ENCODE assay signal across 24 cellular contexts in genomic region chr5:51148437-51148836, GRCh38.
"Had no signal": no experiment of that assay in that cellular context is flagged by ENCODE, and none has a peak within 500 bp of the region (broad histone marks: within the 10 kb centered on the region; RNA-seq: fewer than 3 reads in every experiment).

No MANE protein-coding gene starts in this region.

- H3K27me3 Mint-ChIP-seq: dendritic cell treated with granulocyte-macrophage colony-stimulating factor and Interleukin-4, amounts not matched to agents 40 ng/mL and 50 ng/mL, for 4 days; naive B cell; natural killer cell treated with Interleukin-12 subunit alpha and Interleukin-12 subunit beta and Interleukin-15 and Interleukin-18, amount 100 ng/mL, for 72 hours; type B pancreatic cell had no signal

- DNase-seq: colonic mucosa; effector CD8-positive, alpha-beta T cell; endodermal cell; foreskin fibroblast; gastrocnemius medialis; head of caudate nucleus; mesenchymal stem cell; mucosa of descending colon; naive B cell; pancreas; stimulated activated CD4-positive, alpha-beta T cell treated with anti-CD3 and anti-CD28 coated beads, Interleukin-12 subunit alpha, Interleukin-12 subunit beta, amount 100 ng/mL, for 4 hours; stimulated activated CD4-positive, alpha-beta T cell treated with anti-CD3 and anti-CD28 coated beads, Interleukin-2, amount 100 ng/mL, for 24 hours; stimulated activated CD4-positive, alpha-beta T cell treated with anti-CD3 and anti-CD28 coated beads, Interleukin-4, amount 100 ng/mL, for 24 hours; stimulated activated naive CD4-positive, alpha-beta T cell treated with Interleukin-2 at 50 U/mL for 16 hours; stomach; tibial artery had no signal

- H3K36me3 Mint-ChIP-seq: naive B cell; stimulated activated effector memory CD8-positive, alpha-beta T cell treated with anti-CD3 and anti-CD28 coated beads, Interleukin-12 subunit alpha, Interleukin-12 subunit beta, amount 100 ng/mL, for 72 hours; type B pancreatic cell had no signal

- H3K4me1 Mint-ChIP-seq: mesothelial cell of epicardium; naive B cell; neural crest cell; stimulated activated effector memory CD8-positive, alpha-beta T cell treated with anti-CD3 and anti-CD28 coated beads, Interleukin-12 subunit alpha, Interleukin-12 subunit beta, amount 100 ng/mL, for 72 hours had no signal

- H3K4me3 Mint-ChIP-seq: dendritic cell treated with granulocyte-macrophage colony-stimulating factor and Interleukin-4, amounts not matched to agents 40 ng/mL and 50 ng/mL, for 4 days; endodermal cell; mesothelial cell of epicardium; naive B cell; natural killer cell treated with Interleukin-12 subunit alpha and Interleukin-12 subunit beta and Interleukin-15 and Interleukin-18, amount 100 ng/mL, for 72 hours; neural crest cell; stimulated activated effector memory CD8-positive, alpha-beta T cell treated with anti-CD3 and anti-CD28 coated beads, Interleukin-12 subunit alpha, Interleukin-12 subunit beta, amount 100 ng/mL, for 72 hours; type B pancreatic cell had no signal

- ATAC-seq: esophagus mucosa; gastrocnemius medialis; mucosa of descending colon; natural killer cell treated with Interleukin-12 subunit alpha and Interleukin-12 subunit beta and Interleukin-15 and Interleukin-18, amount 100 ng/mL, for 72 hours; pancreas; sciatic nerve; stimulated activated effector memory CD8-positive, alpha-beta T cell treated with anti-CD3 and anti-CD28 coated beads, Interleukin-12 subunit alpha, Interleukin-12 subunit beta, amount 100 ng/mL, for 72 hours had no signal

- H3K9me3 Mint-ChIP-seq: type B pancreatic cell had no signal

- H3K27ac Mint-ChIP-seq: dendritic cell treated with granulocyte-macrophage colony-stimulating factor and Interleukin-4, amounts not matched to agents 40 ng/mL and 50 ng/mL, for 4 days; endodermal cell; mesothelial cell of epicardium; naive B cell; natural killer cell treated with Interleukin-12 subunit alpha and Interleukin-12 subunit beta and Interleukin-15 and Interleukin-18, amount 100 ng/mL, for 72 hours; stimulated activated effector memory CD8-positive, alpha-beta T cell treated with anti-CD3 and anti-CD28 coated beads, Interleukin-12 subunit alpha, Interleukin-12 subunit beta, amount 100 ng/mL, for 72 hours; type B pancreatic cell had no signal
